ENCODE assay signal across 17 cellular contexts in genomic region chr5:38576442-38576841, GRCh38. TPM values are rescaled to one million over a fixed set of nuclear protein-coding genes. Genes with fewer than 3 reads are reported as not detected.
A peak's percentile ranks its signal among the peaks of the same experiment; 100 is the strongest.
DNase-seq lines count a peak whose midpoint lies in the region; ATAC-seq and TF ChIP-seq lines count a peak whose summit lies in the region.
"Had no signal": no experiment of that assay in that cellular context is flagged by ENCODE, and none has a peak within 500 bp of the region (broad histone marks: within the 10 kb centered on the region; RNA-seq: fewer than 3 reads in every experiment).

No MANE protein-coding gene starts in this region.

- H3K36me3 ChIP-seq in PC-3 (ENCODE audit: low read depth, low read length), result no peaks in the 10 kb centered on the region
- no peaks in the 10 kb centered on the region for H3K36me3 ChIP-seq in lower lobe of right lung
- H3K36me3 ChIP-seq: upper lobe of left lung had no signal

- H4K20me1 ChIP-seq in PC-3 (ENCODE audit: low read length), result no peaks in the 10 kb centered on the region

- H3K4me1 ChIP-seq in PC-3 (ENCODE audit: insufficient read depth, low read length) (peaks cover 10% of the 10 kb centered on the region), lower lobe of right lung (peaks cover 9% of the 10 kb centered on the region)

- H3K4me2 ChIP-seq in PC-3 (ENCODE audit: low read length), result no peak overlapping the region

- intact Hi-C loops in PC-3 (cut with micrococcal nuclease) (no loop called here), lower lobe of right lung (cut with DNase I) (no loop called here)

- H3K9me3 ChIP-seq in PC-3 (ENCODE audit: low read length), result no peaks in the 10 kb centered on the region
- H3K9me3 ChIP-seq in lower lobe of right lung, result no peaks in the 10 kb centered on the region
- H3K9me3 ChIP-seq: upper lobe of left lung had no signal

- H3K27ac ChIP-seq in PC-3 (ENCODE audit: low read length) (no peak overlapping the region), lower lobe of right lung (no peak overlapping the region)
- H3K27ac ChIP-seq: upper lobe of left lung had no signal

- H3K27me3 Mint-ChIP-seq in activated naive CD4-positive, alpha-beta T cell treated with anti-CD3 and anti-CD28 coated beads, Interleukin-2, amount 10 ng/mL, durations not matched to agents 7 days and 5 days, result peaks cover 10% of the 10 kb centered on the region

- H3K9me2 ChIP-seq in PC-3 (replicated peaks; ENCODE audit: low read length), result no peaks in the 10 kb centered on the region

- H3K9me3 Mint-ChIP-seq in activated naive CD4-positive, alpha-beta T cell treated with anti-CD3 and anti-CD28 coated beads, Interleukin-2, amount 10 ng/mL, durations not matched to agents 7 days and 5 days, result no peaks in the 10 kb centered on the region
- H3K9me3 Mint-ChIP-seq: activated naive CD4-positive, alpha-beta T cell treated with anti-CD3 and anti-CD28 coated beads, Interleukin-2, amount 50 U/mL, for 72 hours; neural crest cell; stimulated activated effector memory CD8-positive, alpha-beta T cell treated with anti-CD3 and anti-CD28 coated beads, Interleukin-12 subunit alpha, Interleukin-12 subunit beta, amount 100 ng/mL, for 72 hours had no signal

- H3K79me2 ChIP-seq in PC-3 (ENCODE audit: low read length), result no peaks in the 10 kb centered on the region

- CTCF ChIA-PET in PC-3 (lab: Charles Lee), result no interaction called here
- CTCF ChIA-PET in activated naive CD4-positive, alpha-beta T cell treated with anti-CD3 and anti-CD28 coated beads, Interleukin-2, amount 10 ng/mL, durations not matched to agents 7 days and 5 days (lab: Charles Lee), result no interaction called here

- H3F3A ChIP-seq in PC-3 (ENCODE audit: low read length, unreplicated experiment), result no peaks in the 10 kb centered on the region

- BruUV-seq in PC-3 (replicated peaks; lab: Mats Ljungman, UMichigan), result no TSS peak

- H3K27ac Mint-ChIP-seq in activated naive CD4-positive, alpha-beta T cell treated with anti-CD3 and anti-CD28 coated beads, Interleukin-2, amount 10 ng/mL, durations not matched to agents 7 days and 5 days, result no peak overlapping the region
- H3K27ac Mint-ChIP-seq: activated naive CD4-positive, alpha-beta T cell treated with anti-CD3 and anti-CD28 coated beads, Interleukin-2, amount 50 U/mL, for 72 hours; stimulated activated effector memory CD8-positive, alpha-beta T cell treated with anti-CD3 and anti-CD28 coated beads, Interleukin-12 subunit alpha, Interleukin-12 subunit beta, amount 100 ng/mL, for 72 hours had no signal

- POLR2A ChIA-PET in PC-3 (lab: Charles Lee; ENCODE audit: unreplicated experiment), result no interaction called here

- no peaks in the 10 kb centered on the region for H3K4me1 Mint-ChIP-seq in activated naive CD4-positive, alpha-beta T cell treated with anti-CD3 and anti-CD28 coated beads, Interleukin-2, amount 10 ng/mL, durations not matched to agents 7 days and 5 days
- H3K4me1 Mint-ChIP-seq: stimulated activated effector memory CD8-positive, alpha-beta T cell treated with anti-CD3 and anti-CD28 coated beads, Interleukin-12 subunit alpha, Interleukin-12 subunit beta, amount 100 ng/mL, for 72 hours had no signal

- no peak overlapping the region for H3K9ac ChIP-seq in PC-3 (ENCODE audit: low read length)

- no peak overlapping the region for H3K4me3 ChIP-seq in PC-3 (ENCODE audit: low read length)
- H3K4me3 ChIP-seq in lower lobe of right lung, result no peak overlapping the region
- H3K4me3 ChIP-seq: upper lobe of left lung had no signal

- H3K27me3 ChIP-seq in PC-3 (ENCODE audit: low read length) (no peaks in the 10 kb centered on the region), lower lobe of right lung (ENCODE audit: low read depth) (no peaks in the 10 kb centered on the region)
- H3K27me3 ChIP-seq: upper lobe of left lung had no signal

- no peak overlapping the region for H3K4me3 Mint-ChIP-seq in activated naive CD4-positive, alpha-beta T cell treated with anti-CD3 and anti-CD28 coated beads, Interleukin-2, amount 10 ng/mL, durations not matched to agents 7 days and 5 days
- H3K4me3 Mint-ChIP-seq: neural crest cell; stimulated activated effector memory CD8-positive, alpha-beta T cell treated with anti-CD3 and anti-CD28 coated beads, Interleukin-12 subunit alpha, Interleukin-12 subunit beta, amount 100 ng/mL, for 72 hours had no signal

- ATAC-seq in PC-3 (peak; percentile 94), lower lobe of right lung (peak; percentile 49 to 68), HG03432 (IDR thresholded peaks at IDR 0.05; ENCODE audit: unreplicated experiment) (no peak)
- ATAC-seq: activated naive CD4-positive, alpha-beta T cell treated with anti-CD3 and anti-CD28 coated beads, Interleukin-2, amount 50 U/mL, for 72 hours; sciatic nerve; stimulated activated effector memory CD8-positive, alpha-beta T cell treated with anti-CD3 and anti-CD28 coated beads, Interleukin-12 subunit alpha, Interleukin-12 subunit beta, amount 100 ng/mL, for 72 hours had no signal

- no peaks in the 10 kb centered on the region for H3K36me3 Mint-ChIP-seq in activated naive CD4-positive, alpha-beta T cell treated with anti-CD3 and anti-CD28 coated beads, Interleukin-2, amount 10 ng/mL, durations not matched to agents 7 days and 5 days
- H3K36me3 Mint-ChIP-seq: activated naive CD4-positive, alpha-beta T cell treated with anti-CD3 and anti-CD28 coated beads, Interleukin-2, amount 50 U/mL, for 72 hours; stimulated activated effector memory CD8-positive, alpha-beta T cell treated with anti-CD3 and anti-CD28 coated beads, Interleukin-12 subunit alpha, Interleukin-12 subunit beta, amount 100 ng/mL, for 72 hours had no signal

- DNase-seq in DMS53 treated with DMSO at 0.1 percent for 48 hours (lab: John Stamatoyannopoulos, UW; ENCODE audit: unreplicated experiment), result peak; percentile 4
- DNase-seq in NCI-H2081 treated with DMSO at 0.1 percent for 48 hours (lab: John Stamatoyannopoulos, UW), result peak; percentile 21
- peak; percentile 66 for DNase-seq in PC-3
- no peak for DNase-seq in lower lobe of right lung
- no peak for DNase-seq in putamen (ENCODE audit: low spot score)
- no peak for DNase-seq in dermis blood vessel endothelial cell
- DNase-seq in activated naive CD4-positive, alpha-beta T cell treated with anti-CD3 and anti-CD28 coated beads, Interleukin-2, amount 10 ng/mL, durations not matched to agents 7 days and 5 days, result no peak
- DNase-seq: caudate nucleus; effector memory CD4-positive, alpha-beta T cell; SIG-M5 had no signal

- H2AFZ ChIP-seq in PC-3 (ENCODE audit: low read length), result no peak overlapping the region

- TF ChIP-seq CTCF in PC-3 (conservative IDR thresholded peaks at IDR 0.05; ENCODE audit: low read depth, low read length), result no peak
- no peak for TF ChIP-seq CTCF in lower lobe of right lung (IDR thresholded peaks at IDR 0.05)

RNA-seq across cellular contexts. Expression of gene LIFR, which starts 20.0 kb away (rescaled TPM):
- total RNA-seq in PC-3 (2014; rRNA removed), result 10.4 and 15.7 TPM in 2 replicates
- total RNA-seq in lower lobe of right lung, result 110 TPM
- total RNA-seq in dermis blood vessel endothelial cell, result 101 and 119 TPM in 2 replicates
- total RNA-seq: T-helper 2 cell treated with Interferon-gamma antibody and Interleukin-4, amounts not matched to agents 100 ng/mL and 5 ng/mL, for 36 hours had no signal

Comparison
In these comparisons a context has a peak if more than half of its experiments do, and no peak if none do; other contexts are left out.
1. DNase-seq: peak in DMS53 treated with DMSO at 0.1 percent for 48 hours (single experiment), NCI-H2081 treated with DMSO at 0.1 percent for 48 hours (single experiment) and PC-3 (single experiment); none in lower lobe of right lung (single experiment), putamen (single experiment), dermis blood vessel endothelial cell (single experiment) and activated naive CD4-positive, alpha-beta T cell treated with anti-CD3 and anti-CD28 coated beads, Interleukin-2, amount 10 ng/mL, durations not matched to agents 7 days and 5 days (single experiment).